36 cellular contexts compared by ENCODE assay signal in the genomic region with DNA sequence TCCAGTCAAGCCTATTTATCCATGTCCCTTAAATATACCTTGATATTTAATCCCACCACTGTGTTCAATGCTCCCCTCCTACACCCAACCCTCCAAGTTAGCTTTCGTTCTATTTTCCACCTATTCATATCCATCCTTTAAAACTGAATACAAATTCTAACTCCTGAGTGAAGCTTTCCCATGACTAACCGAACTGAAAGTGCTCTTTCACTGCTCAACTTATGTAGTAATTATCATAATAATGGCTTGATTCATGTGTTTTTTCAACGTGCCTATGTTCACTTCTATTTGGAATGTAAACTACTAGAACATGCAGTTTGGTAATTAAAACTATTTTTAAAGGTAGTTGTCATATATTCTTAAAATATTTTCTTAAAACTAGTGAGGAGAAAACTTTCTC.
"Had no signal": no experiment of that assay in that cellular context is flagged by ENCODE, and none has a peak within 500 bp of the region (broad histone marks: within the 10 kb centered on the region; RNA-seq: fewer than 3 reads in every experiment).

No MANE protein-coding gene starts in this region.

- H3K4me1 Mint-ChIP-seq: activated CD4-positive, alpha-beta memory T cell treated with anti-CD3 and anti-CD28 coated beads, Interleukin-2, amount 10 ng/mL, durations not matched to agents 7 days and 5 days; activated CD8-positive, alpha-beta memory T cell treated with anti-CD3 and anti-CD28 coated beads, Interleukin-2, amount 10 ng/mL, durations not matched to agents 7 days and 5 days; activated naive CD4-positive, alpha-beta T cell treated with anti-CD3 and anti-CD28 coated beads, Interleukin-2, amount 50 U/mL, for 24 hours; activated naive CD8-positive, alpha-beta T cell treated with anti-CD3 and anti-CD28 coated beads, Interleukin-2, amount 10 ng/mL, durations not matched to agents 7 days and 5 days; T-cell had no signal

- H3K4me3 ChIP-seq: Peyer's patch, SJSA1 had no signal

- H3K9me3 ChIP-seq: Peyer's patch, SJSA1 had no signal

- H3K9me3 Mint-ChIP-seq: activated naive CD4-positive, alpha-beta T cell treated with anti-CD3 and anti-CD28 coated beads, Interleukin-2, amount 50 U/mL, for 24 hours; activated naive CD8-positive, alpha-beta T cell treated with anti-CD3 and anti-CD28 coated beads, Interleukin-2, amount 10 ng/mL, durations not matched to agents 7 days and 5 days; activated T-cell treated with anti-CD3 and anti-CD28 coated beads, Interleukin-2, amount 50 U/mL, for 72 hours; activated T-helper 2 cell treated with anti-CD3 and anti-CD28 coated beads, Interferon-gamma antibody, Interleukin-2, Interleukin-4, amounts not matched to agents 10 μg/mL and 5 μg/mL and 100 μg/mL, durations not matched to agents 14 hours and 24 hours and 36 hours; T-cell had no signal

- H3K36me3 ChIP-seq: brain microvascular endothelial cell, Peyer's patch, SJSA1 had no signal

- H3K4me3 Mint-ChIP-seq: activated CD4-positive, alpha-beta memory T cell treated with anti-CD3 and anti-CD28 coated beads, Interleukin-2, amount 10 ng/mL, durations not matched to agents 7 days and 5 days; activated CD8-positive, alpha-beta memory T cell treated with anti-CD3 and anti-CD28 coated beads, Interleukin-2, amount 10 ng/mL, durations not matched to agents 7 days and 5 days; activated naive CD4-positive, alpha-beta T cell treated with anti-CD3 and anti-CD28 coated beads, Interleukin-2, amount 50 U/mL, for 24 hours; activated naive CD8-positive, alpha-beta T cell treated with anti-CD3 and anti-CD28 coated beads, Interleukin-2, amount 10 ng/mL, durations not matched to agents 7 days and 5 days; activated T-cell treated with anti-CD3 and anti-CD28 coated beads, Interleukin-2, amount 50 U/mL, for 72 hours; T-cell; T-helper 17 cell had no signal

- DNase-seq: activated CD4-positive, alpha-beta memory T cell treated with anti-CD3 and anti-CD28 coated beads, Interleukin-2, amount 10 ng/mL, durations not matched to agents 7 days and 5 days; activated CD4-positive, alpha-beta T cell treated with anti-CD3 and anti-CD28 coated beads for 1 hour; activated CD4-positive, alpha-beta T cell treated with anti-CD3 and anti-CD28 coated beads for 48 hours; activated CD4-positive, CD25-positive, alpha-beta regulatory T cell; activated CD8-positive, alpha-beta memory T cell treated with anti-CD3 and anti-CD28 coated beads for 24 hours; activated CD8-positive, alpha-beta memory T cell treated with anti-CD3 and anti-CD28 coated beads, Interleukin-2, amount 10 ng/mL, durations not matched to agents 7 days and 5 days; activated CD8-positive, alpha-beta memory T cell treated with anti-CD3 and anti-CD28 coated beads, Interleukin-2, amount 50 U/mL, for 48 hours; activated gamma-delta T cell; activated naive CD4-positive, alpha-beta T cell treated with Interleukin-2 at 50 U/mL for 16 hours; activated naive CD8-positive, alpha-beta T cell treated with anti-CD3 and anti-CD28 coated beads, Interleukin-2, amount 10 ng/mL, durations not matched to agents 7 days and 5 days; activated T-cell treated with anti-CD3 and anti-CD28 coated beads, Interleukin-2, amount 50 U/mL, for 1 hour; activated T-cell treated with anti-CD3 and anti-CD28 coated beads, Interleukin-2, amount 50 U/mL, for 72 hours; brain microvascular endothelial cell; central memory CD4-positive, alpha-beta T cell; NCI-H1092 treated with DMSO at 0.1 percent for 48 hours; NCI-H1417; NCI-H146; NCI-H187; NCI-H2029 treated with DMSO at 0.1 percent for 48 hours; NCI-H2107; NCI-H2171; NCI-H510A; NCI-H526; NCI-H748 treated with DMSO at 0.1 percent for 48 hours; NK-92 treated with Interleukin-12 subunit alpha and Interleukin-12 subunit beta, amount 100 ng/mL, for 24 hours; PC-3; Peyer's patch; RPMI8226; SHP77 treated with DMSO at 0.1 percent for 48 hours; T-cell; T-helper 17 cell; T-helper 9 cell had no signal

- H3K27me3 Mint-ChIP-seq: activated CD4-positive, alpha-beta memory T cell treated with anti-CD3 and anti-CD28 coated beads, Interleukin-2, amount 10 ng/mL, durations not matched to agents 7 days and 5 days; activated CD8-positive, alpha-beta memory T cell treated with anti-CD3 and anti-CD28 coated beads, Interleukin-2, amount 10 ng/mL, durations not matched to agents 7 days and 5 days; activated naive CD4-positive, alpha-beta T cell treated with anti-CD3 and anti-CD28 coated beads, Interleukin-2, amount 50 U/mL, for 24 hours; activated naive CD8-positive, alpha-beta T cell treated with anti-CD3 and anti-CD28 coated beads, Interleukin-2, amount 10 ng/mL, durations not matched to agents 7 days and 5 days; T-cell; T-helper 17 cell had no signal

- H3K27ac Mint-ChIP-seq: activated CD4-positive, alpha-beta memory T cell treated with anti-CD3 and anti-CD28 coated beads, Interleukin-2, amount 10 ng/mL, durations not matched to agents 7 days and 5 days; activated CD8-positive, alpha-beta memory T cell treated with anti-CD3 and anti-CD28 coated beads, Interleukin-2, amount 10 ng/mL, durations not matched to agents 7 days and 5 days; activated naive CD8-positive, alpha-beta T cell treated with anti-CD3 and anti-CD28 coated beads, Interleukin-2, amount 10 ng/mL, durations not matched to agents 7 days and 5 days; activated T-cell treated with anti-CD3 and anti-CD28 coated beads, Interleukin-2, amount 50 U/mL, for 72 hours; activated T-helper 2 cell treated with anti-CD3 and anti-CD28 coated beads, Interferon-gamma antibody, Interleukin-2, Interleukin-4, amounts not matched to agents 10 μg/mL and 5 μg/mL and 100 μg/mL, durations not matched to agents 14 hours and 24 hours and 36 hours; T-cell; T-helper 17 cell had no signal

- H3K27me3 ChIP-seq: brain microvascular endothelial cell, Peyer's patch, SJSA1 had no signal

- H3K27ac ChIP-seq: brain microvascular endothelial cell, Peyer's patch, SJSA1, VCaP had no signal

- H3K4me1 ChIP-seq: Peyer's patch, SJSA1 had no signal
